Comparison of ENCODE assay signal across 21 cellular contexts in the genomic region with DNA sequence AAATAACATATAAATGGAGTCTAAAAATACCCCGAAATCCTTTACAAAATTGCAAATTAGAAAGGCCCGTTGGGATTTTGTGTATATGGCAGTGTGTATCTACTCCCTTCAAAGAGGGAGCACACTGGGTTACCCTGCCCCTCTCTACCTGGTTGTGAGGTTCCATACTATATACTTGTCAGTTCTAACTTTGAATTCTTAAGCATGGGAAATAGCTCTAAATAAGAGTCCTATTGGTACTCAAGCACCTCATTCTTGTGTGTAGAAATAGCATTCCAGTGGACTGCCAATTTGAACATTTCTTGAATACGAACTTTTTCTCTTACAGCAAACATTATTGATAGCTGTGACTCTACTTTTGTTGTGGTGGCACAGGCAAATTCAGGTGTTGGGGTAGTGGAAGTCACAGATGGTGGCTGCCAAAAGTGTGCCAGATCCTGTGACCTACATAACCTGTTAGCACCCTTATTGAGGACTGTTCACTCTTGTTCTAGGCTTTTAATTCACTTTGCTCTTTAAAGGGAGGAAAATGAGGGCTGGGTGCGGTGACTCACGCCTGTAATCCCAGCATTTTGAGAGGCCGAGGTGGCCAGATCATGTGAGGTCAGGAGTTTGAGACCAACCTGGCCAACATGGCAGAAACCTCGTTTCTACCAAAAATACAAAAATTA. TPM values are rescaled to one million over a fixed set of nuclear protein-coding genes. Genes with fewer than 3 reads are reported as not detected.
DNase-seq lines count a peak whose midpoint lies in the region; ATAC-seq and TF ChIP-seq lines count a peak whose summit lies in the region.
"Had no signal": no experiment of that assay in that cellular context is flagged by ENCODE, and none has a peak within 500 bp of the region (broad histone marks: within the 10 kb centered on the region; RNA-seq: fewer than 3 reads in every experiment).

No MANE protein-coding gene starts in this region.

- POLR2A ChIA-PET in activated CD8-positive, alpha-beta T cell treated with anti-CD3 and anti-CD28 coated beads, Interleukin-2, amount 10 ng/mL, durations not matched to agents 7 days and 5 days (lab: Charles Lee), result interaction anchor here (0.7 kb wide), 1 partner anchor 9 kb away, joined by 3 read pairs; no protein-coding TSS in a partner anchor
- POLR2A ChIA-PET in GM10248 (lab: Yijun Ruan, JAX), result interaction anchor here (0.6 kb wide), 1 partner anchor 100 kb away, joined by 5 read pairs; no protein-coding TSS in a partner anchor

- H3K27ac ChIP-seq in lower lobe of right lung (peak overlapping the region; percentile 37), substantia nigra (ENCODE audit: low read depth, low read length, poor library complexity, severe bottlenecking) (peak overlapping the region; percentile 49), SJCRH30 (no peak overlapping the region)
- H3K27ac ChIP-seq: cardiac muscle cell, Peyer's patch, prostate gland, tibial artery had no signal

- H3K36me3 ChIP-seq in lower lobe of right lung, result peaks cover 27% of the 10 kb centered on the region
- H3K36me3 ChIP-seq in SJCRH30, result no peaks in the 10 kb centered on the region
- H3K36me3 ChIP-seq: cardiac muscle cell, prostate gland had no signal

- intact Hi-C loops in lower lobe of right lung (cut with DNase I), result no loop called here

- no peak overlapping the region for H3K4me3 Mint-ChIP-seq in activated T-cell treated with anti-CD3 and anti-CD28 coated beads, Interleukin-2, amount 50 U/mL, for 72 hours
- no peak overlapping the region for H3K4me3 Mint-ChIP-seq in activated CD8-positive, alpha-beta T cell treated with anti-CD3 and anti-CD28 coated beads, Interleukin-2, amount 10 ng/mL, durations not matched to agents 7 days and 5 days
- H3K4me3 Mint-ChIP-seq: B cell, nephron had no signal

- H3K4me1 Mint-ChIP-seq in activated T-cell treated with anti-CD3 and anti-CD28 coated beads, Interleukin-2, amount 50 U/mL, for 72 hours (ENCODE audit: low read depth), result no peaks in the 10 kb centered on the region
- H3K4me1 Mint-ChIP-seq in activated CD8-positive, alpha-beta T cell treated with anti-CD3 and anti-CD28 coated beads, Interleukin-2, amount 10 ng/mL, durations not matched to agents 7 days and 5 days (ENCODE audit: low read depth), result peaks cover 8% of the 10 kb centered on the region
- H3K4me1 Mint-ChIP-seq: nephron had no signal

- H3K27me3 Mint-ChIP-seq in activated T-cell treated with anti-CD3 and anti-CD28 coated beads, Interleukin-2, amount 50 U/mL, for 72 hours (ENCODE audit: low read depth), result no peaks in the 10 kb centered on the region
- no peaks in the 10 kb centered on the region for H3K27me3 Mint-ChIP-seq in activated CD8-positive, alpha-beta T cell treated with anti-CD3 and anti-CD28 coated beads, Interleukin-2, amount 10 ng/mL, durations not matched to agents 7 days and 5 days (ENCODE audit: low read depth)
- H3K27me3 Mint-ChIP-seq: B cell had no signal

- H3K4me3 ChIP-seq in lower lobe of right lung (no peak overlapping the region), SJCRH30 (no peak overlapping the region)
- H3K4me3 ChIP-seq: cardiac muscle cell, Peyer's patch, prostate gland, tibial artery had no signal

- no peaks in the 10 kb centered on the region for H3K27me3 ChIP-seq in lower lobe of right lung (ENCODE audit: low read depth)
- no peaks in the 10 kb centered on the region for H3K27me3 ChIP-seq in SJCRH30
- H3K27me3 ChIP-seq: cardiac muscle cell, Peyer's patch, tibial artery had no signal

- H3K9me3 ChIP-seq in lower lobe of right lung (no peaks in the 10 kb centered on the region), SJCRH30 (replicated peaks) (no peaks in the 10 kb centered on the region)
- H3K9me3 ChIP-seq: Caco-2, Peyer's patch, prostate gland, tibial artery had no signal

- TF ChIP-seq CTCF in lower lobe of right lung (IDR thresholded peaks at IDR 0.05) (no peak), GM10248 (IDR thresholded peaks at IDR 0.05; ENCODE audit: control extremely low read depth, extremely low read depth, low read depth, missing control alignments) (no peak)

- CTCF ChIA-PET in activated CD8-positive, alpha-beta T cell treated with anti-CD3 and anti-CD28 coated beads, Interleukin-2, amount 10 ng/mL, durations not matched to agents 7 days and 5 days (lab: Charles Lee), result interaction anchor here (0.6 to 0.8 kb wide), 3 partner anchors 9 to 15 kb away, joined by 3 read pairs; no protein-coding TSS in a partner anchor
- CTCF ChIA-PET in GM10248 (lab: Yijun Ruan, JAX), result interaction anchor here (0.9 to 2.8 kb wide), 4 partner anchors 8 to 547 kb away, joined by 3 to 12 read pairs (median 5); no protein-coding TSS in a partner anchor

- no peak for ATAC-seq in activated T-cell treated with anti-CD3 and anti-CD28 coated beads, Interleukin-2, amount 50 U/mL, for 72 hours (replicated peaks in 1 of 2)
- ATAC-seq in activated CD8-positive, alpha-beta T cell treated with anti-CD3 and anti-CD28 coated beads, Interleukin-2, amount 10 ng/mL, durations not matched to agents 7 days and 5 days, result no peak
- ATAC-seq in lower lobe of right lung, result peak; percentile 57 to 66

- H3K9me3 Mint-ChIP-seq in activated T-cell treated with anti-CD3 and anti-CD28 coated beads, Interleukin-2, amount 50 U/mL, for 72 hours, result no peaks in the 10 kb centered on the region
- no peaks in the 10 kb centered on the region for H3K9me3 Mint-ChIP-seq in activated CD8-positive, alpha-beta T cell treated with anti-CD3 and anti-CD28 coated beads, Interleukin-2, amount 10 ng/mL, durations not matched to agents 7 days and 5 days (ENCODE audit: insufficient read depth)
- H3K9me3 Mint-ChIP-seq: nephron had no signal

- peak overlapping the region; percentile 46 for H3K27ac Mint-ChIP-seq in activated T-cell treated with anti-CD3 and anti-CD28 coated beads, Interleukin-2, amount 50 U/mL, for 72 hours
- H3K27ac Mint-ChIP-seq in activated CD8-positive, alpha-beta T cell treated with anti-CD3 and anti-CD28 coated beads, Interleukin-2, amount 10 ng/mL, durations not matched to agents 7 days and 5 days, result peak overlapping the region; percentile 46
- H3K27ac Mint-ChIP-seq: B cell, nephron had no signal

- no peak for DNase-seq in activated T-cell treated with anti-CD3 and anti-CD28 coated beads, Interleukin-2, amount 50 U/mL, for 72 hours
- DNase-seq in activated T-cell treated with anti-CD3 and anti-CD28 coated beads for 4 hours, result no peak
- DNase-seq in activated CD8-positive, alpha-beta T cell treated with anti-CD3 and anti-CD28 coated beads, Interleukin-2, amount 10 ng/mL, durations not matched to agents 7 days and 5 days, result no peak
- no peak for DNase-seq in lower lobe of right lung
- no peak for DNase-seq in substantia nigra (lab: John Stamatoyannopoulos, UW)
- DNase-seq in ureter (ENCODE audit: low spot score), result no peak
- no peak for DNase-seq in GM10248 (ENCODE audit: extremely low spot score)
- DNase-seq in SJCRH30, result no peak
- DNase-seq: activated CD4-positive, alpha-beta T cell treated with anti-CD3 and anti-CD28 coated beads for 4 hours; activated CD8-positive, alpha-beta memory T cell treated with anti-CD3 and anti-CD28 coated beads, Interleukin-2, amount 50 U/mL, for 4 hours; Caco-2; DND-41; NCI-H1417 treated with DMSO at 0.1 percent for 48 hours; Peyer's patch; T-helper 1 cell; tibial artery had no signal

- H3K36me3 Mint-ChIP-seq in activated T-cell treated with anti-CD3 and anti-CD28 coated beads, Interleukin-2, amount 50 U/mL, for 72 hours (ENCODE audit: insufficient read depth in 2 of 2), result peaks cover 2 to 10% of the 10 kb centered on the region in 2 donors
- H3K36me3 Mint-ChIP-seq in activated CD8-positive, alpha-beta T cell treated with anti-CD3 and anti-CD28 coated beads, Interleukin-2, amount 10 ng/mL, durations not matched to agents 7 days and 5 days (ENCODE audit: low read depth), result peaks cover 51% of the 10 kb centered on the region

- H3K4me1 ChIP-seq in lower lobe of right lung (peaks cover 8% of the 10 kb centered on the region), SJCRH30 (no peaks in the 10 kb centered on the region)
- H3K4me1 ChIP-seq: Caco-2, Peyer's patch, prostate gland, tibial artery had no signal

RNA-seq across cellular contexts. Expression of gene ESRP2, which starts 16.1 kb away (rescaled TPM):
- under 1 TPM; 0.31 to 0.63 TPM for total RNA-seq in activated T-cell treated with anti-CD3 and anti-CD28 coated beads, Interleukin-2, amount 50 U/mL, for 72 hours
- total RNA-seq in activated CD8-positive, alpha-beta T cell treated with anti-CD3 and anti-CD28 coated beads, Interleukin-2, amount 10 ng/mL, durations not matched to agents 7 days and 5 days, result under 1 TPM in 1 of 2 experiments, not detected in 1; 0.18 TPM
- total RNA-seq in lower lobe of right lung (64.5 TPM), ureter (127 TPM)
- total RNA-seq in SJCRH30 (2014; rRNA removed; shearing (Covaris generic)), result 0.24 TPM in 1 of 2 replicates, not detected in the other
- total RNA-seq: B cell, M059J had no signal

RNA-seq across cellular contexts. Expression of gene PLA2G15, which starts 25.3 kb away (rescaled TPM):
- 1 to 10 TPM; 6.1 to 7.6 TPM for total RNA-seq in activated T-cell treated with anti-CD3 and anti-CD28 coated beads, Interleukin-2, amount 50 U/mL, for 72 hours
- 1 to 10 TPM; 8.6 to 9.4 TPM for total RNA-seq in activated CD8-positive, alpha-beta T cell treated with anti-CD3 and anti-CD28 coated beads, Interleukin-2, amount 10 ng/mL, durations not matched to agents 7 days and 5 days
- total RNA-seq in lower lobe of right lung (45.1 TPM), ureter (15.9 TPM)
- total RNA-seq in SJCRH30 (2014; rRNA removed; shearing (Covaris generic)), result 7.4 and 9.0 TPM in 2 replicates

RNA-seq across cellular contexts. Expression of gene SLC7A6, which starts 44.5 kb away (rescaled TPM):
- 100 to 1,000 TPM in 1 of 2 donors, 10 to 100 TPM in 1; 99.8 to 131 TPM for total RNA-seq in activated T-cell treated with anti-CD3 and anti-CD28 coated beads, Interleukin-2, amount 50 U/mL, for 72 hours
- total RNA-seq in activated CD8-positive, alpha-beta T cell treated with anti-CD3 and anti-CD28 coated beads, Interleukin-2, amount 10 ng/mL, durations not matched to agents 7 days and 5 days, result 10 to 100 TPM; 84.1 to 85.0 TPM
- total RNA-seq in lower lobe of right lung (47.1 TPM), ureter (29.4 TPM)
- total RNA-seq in SJCRH30 (2014; rRNA removed; shearing (Covaris generic)), result 17.4 TPM in 2 replicates

Comparison
In these comparisons a context has a peak if more than half of its experiments do, and no peak if none do; other contexts are left out.
1. ATAC-seq: peak in lower lobe of right lung (2 of 2); none in activated T-cell treated with anti-CD3 and anti-CD28 coated beads, Interleukin-2, amount 50 U/mL, for 72 hours (0 of 2) and activated CD8-positive, alpha-beta T cell treated with anti-CD3 and anti-CD28 coated beads, Interleukin-2, amount 10 ng/mL, durations not matched to agents 7 days and 5 days (single experiment).
2. RNA of gene ESRP2, which starts 16.1 kb away (total RNA-seq): 127 TPM in ureter (single experiment) and 64.5 TPM in lower lobe of right lung (single experiment); 0.31 to 0.63 TPM in activated T-cell treated with anti-CD3 and anti-CD28 coated beads, Interleukin-2, amount 50 U/mL, for 72 hours, 0.24 TPM in SJCRH30 and 0.18 TPM in activated CD8-positive, alpha-beta T cell treated with anti-CD3 and anti-CD28 coated beads, Interleukin-2, amount 10 ng/mL, durations not matched to agents 7 days and 5 days; every median in the first group is over 10 times any median in the second.